Comparison of ENCODE assay signal across 20 cellular contexts in the genomic region with DNA sequence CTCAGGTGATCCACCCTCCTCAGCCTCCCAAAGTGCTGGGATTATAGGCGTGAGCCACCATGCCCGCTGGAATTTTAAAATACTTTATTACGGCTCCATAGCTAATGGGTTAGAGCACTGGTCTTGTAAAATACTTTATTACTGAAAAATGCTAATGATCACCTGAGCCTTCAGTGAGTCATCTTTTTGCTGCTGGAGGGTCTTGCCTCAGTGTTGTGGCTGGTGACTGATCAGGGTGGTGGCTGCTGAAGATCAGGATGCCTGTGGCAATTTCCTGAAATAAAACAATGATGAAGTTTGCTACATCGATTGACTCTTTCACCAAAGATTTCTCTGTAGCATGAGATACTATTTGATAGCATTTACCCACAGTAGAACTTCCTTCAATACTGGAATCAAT.
"Had no signal": no experiment of that assay in that cellular context is flagged by ENCODE, and none has a peak within 500 bp of the region (broad histone marks: within the 10 kb centered on the region; RNA-seq: fewer than 3 reads in every experiment).

No MANE protein-coding gene starts in this region.

- H3K27ac ChIP-seq: brain microvascular endothelial cell, esophagus muscularis mucosa, prostate gland, suprapubic skin, transverse colon, uterus had no signal

- ATAC-seq: left cardiac atrium; naive thymus-derived CD8-positive, alpha-beta T cell; right cardiac atrium; WTC11 had no signal

- DNase-seq: activated CD4-positive, alpha-beta memory T cell treated with anti-CD3 and anti-CD28 coated beads for 36 hours; activated CD4-positive, alpha-beta T cell treated with anti-CD3 and anti-CD28 coated beads for 4 hours; activated naive CD4-positive, alpha-beta T cell treated with Interleukin-2 at 50 U/mL for 16 hours; activated naive CD8-positive, alpha-beta T cell treated with anti-CD3 and anti-CD28 coated beads, Interleukin-2, amount 10 ng/mL, durations not matched to agents 7 days and 5 days; amygdala; brain microvascular endothelial cell; cortex of kidney; left cardiac atrium; mesendoderm; naive thymus-derived CD8-positive, alpha-beta T cell; right cardiac atrium; small intestine; stimulated activated CD4-positive, alpha-beta T cell treated with anti-CD3 and anti-CD28 coated beads, Interleukin-15, amount 100 ng/mL, for 24 hours; stimulated activated CD4-positive, alpha-beta T cell treated with anti-CD3 and anti-CD28 coated beads, Interleukin-2, amount 100 ng/mL, for 48 hours; transverse colon; uterus had no signal

- H3K4me1 ChIP-seq: esophagus muscularis mucosa, prostate gland, suprapubic skin, transverse colon, uterus had no signal

- H3K36me3 ChIP-seq: brain microvascular endothelial cell, esophagus muscularis mucosa, prostate gland, suprapubic skin, transverse colon, uterus had no signal

- H3K27me3 ChIP-seq: brain microvascular endothelial cell, esophagus muscularis mucosa, suprapubic skin, transverse colon, uterus had no signal

- FAIRE-seq: small intestine had no signal

- H3K4me3 ChIP-seq: esophagus muscularis mucosa, prostate gland, suprapubic skin, transverse colon, uterus had no signal

- H3K9me3 ChIP-seq: esophagus muscularis mucosa, prostate gland, suprapubic skin, transverse colon, uterus had no signal
